In genomic region chr5:157370967-157371366, GRCh38 we compare ENCODE assay signal across 12 cellular contexts.
DNase-seq lines count a peak whose midpoint lies in the region; ATAC-seq and TF ChIP-seq lines count a peak whose summit lies in the region.
"Had no signal": no experiment of that assay in that cellular context is flagged by ENCODE, and none has a peak within 500 bp of the region (broad histone marks: within the 10 kb centered on the region; RNA-seq: fewer than 3 reads in every experiment).

No MANE protein-coding gene starts in this region.

- no peak for DNase-seq in HFFc6
- DNase-seq in activated naive CD8-positive, alpha-beta T cell treated with anti-CD3 and anti-CD28 coated beads, Interleukin-2, amount 50 U/mL, for 24 hours = no peak
- DNase-seq in left kidney (ENCODE audit: low read depth, low spot score) = peak; percentile 65
- peak; percentile 57 for DNase-seq in smooth muscle cell of the brain vasculature (ENCODE audit: low read depth, low spot score)
- DNase-seq in caudate nucleus (lab: John Stamatoyannopoulos, UW) = no peak
- DNase-seq in GF-D8 (lab: John Stamatoyannopoulos, UW) = no peak
- DNase-seq: DMS 273 treated with DMSO at 0.1 percent for 48 hours; NCI-H2081; stimulated activated CD4-positive, alpha-beta T cell treated with anti-CD3 and anti-CD28 coated beads, Interleukin-4, amount 100 ng/mL, for 24 hours had no signal

- no peaks in the 10 kb centered on the region; the same call in 1 of the 2 replicates for H3K27me3 Mint-ChIP-seq in HFFc6 (ENCODE audit: insufficient read depth)
- H3K27me3 Mint-ChIP-seq in activated naive CD8-positive, alpha-beta T cell treated with anti-CD3 and anti-CD28 coated beads, Interleukin-2, amount 50 U/mL, for 24 hours = no peaks in the 10 kb centered on the region

- no peak for TF ChIP-seq CTCF in HFFc6 (IDR thresholded peaks at IDR 0.05)

- ATAC-seq in activated naive CD8-positive, alpha-beta T cell treated with anti-CD3 and anti-CD28 coated beads, Interleukin-2, amount 50 U/mL, for 24 hours = no peak
- no peak for ATAC-seq in activated CD4-positive, CD25-positive, alpha-beta regulatory T cell treated with anti-CD3 and anti-CD28 coated beads, Interleukin-2, amount 50 U/mL, for 24 hours
- ATAC-seq: HepG2 had no signal

- H3K27ac ChIP-seq in caudate nucleus (ENCODE audit: low read depth, low read length) = no peak overlapping the region

- H3K4me1 Mint-ChIP-seq in HFFc6 (ENCODE audit: low read depth) = peaks cover 55% of the 10 kb centered on the region
- H3K4me1 Mint-ChIP-seq in activated naive CD8-positive, alpha-beta T cell treated with anti-CD3 and anti-CD28 coated beads, Interleukin-2, amount 50 U/mL, for 24 hours = peaks cover 13% of the 10 kb centered on the region

- peak overlapping the region; percentile 65 for H3K27ac Mint-ChIP-seq in HFFc6
- peak overlapping the region; percentile 74 for H3K27ac Mint-ChIP-seq in activated naive CD8-positive, alpha-beta T cell treated with anti-CD3 and anti-CD28 coated beads, Interleukin-2, amount 50 U/mL, for 24 hours
- H3K27ac Mint-ChIP-seq: activated T-helper 2 cell treated with anti-CD3 and anti-CD28 coated beads, Interferon-gamma antibody, Interleukin-2, Interleukin-4, amounts not matched to agents 10 μg/mL and 5 μg/mL and 100 μg/mL, durations not matched to agents 14 hours and 24 hours and 36 hours had no signal

- H3K4me3 Mint-ChIP-seq in HFFc6 = peak overlapping the region; percentile 31; the same call in 1 of the 2 replicates
- no peak overlapping the region for H3K4me3 Mint-ChIP-seq in activated naive CD8-positive, alpha-beta T cell treated with anti-CD3 and anti-CD28 coated beads, Interleukin-2, amount 50 U/mL, for 24 hours

- H3K9me3 Mint-ChIP-seq in HFFc6 = no peaks in the 10 kb centered on the region
- no peaks in the 10 kb centered on the region for H3K9me3 Mint-ChIP-seq in activated naive CD8-positive, alpha-beta T cell treated with anti-CD3 and anti-CD28 coated beads, Interleukin-2, amount 50 U/mL, for 24 hours
- H3K9me3 Mint-ChIP-seq: activated T-helper 2 cell treated with anti-CD3 and anti-CD28 coated beads, Interferon-gamma antibody, Interleukin-2, Interleukin-4, amounts not matched to agents 10 μg/mL and 5 μg/mL and 100 μg/mL, durations not matched to agents 14 hours and 24 hours and 36 hours had no signal

- H3K36me3 Mint-ChIP-seq in HFFc6 (ENCODE audit: low read depth) = peaks cover 5% of the 10 kb centered on the region
- H3K36me3 Mint-ChIP-seq in activated naive CD8-positive, alpha-beta T cell treated with anti-CD3 and anti-CD28 coated beads, Interleukin-2, amount 50 U/mL, for 24 hours (ENCODE audit: low read depth) = peaks cover 51% of the 10 kb centered on the region

Comparison
In these comparisons a context has a peak if more than half of its experiments do, and no peak if none do; other contexts are left out.
1. DNase-seq: peak in left kidney (single experiment) and smooth muscle cell of the brain vasculature (single experiment); none in HFFc6 (single experiment), activated naive CD8-positive, alpha-beta T cell treated with anti-CD3 and anti-CD28 coated beads, Interleukin-2, amount 50 U/mL, for 24 hours (single experiment), caudate nucleus (0 of 61) and GF-D8 (single experiment).